In the genomic region with DNA sequence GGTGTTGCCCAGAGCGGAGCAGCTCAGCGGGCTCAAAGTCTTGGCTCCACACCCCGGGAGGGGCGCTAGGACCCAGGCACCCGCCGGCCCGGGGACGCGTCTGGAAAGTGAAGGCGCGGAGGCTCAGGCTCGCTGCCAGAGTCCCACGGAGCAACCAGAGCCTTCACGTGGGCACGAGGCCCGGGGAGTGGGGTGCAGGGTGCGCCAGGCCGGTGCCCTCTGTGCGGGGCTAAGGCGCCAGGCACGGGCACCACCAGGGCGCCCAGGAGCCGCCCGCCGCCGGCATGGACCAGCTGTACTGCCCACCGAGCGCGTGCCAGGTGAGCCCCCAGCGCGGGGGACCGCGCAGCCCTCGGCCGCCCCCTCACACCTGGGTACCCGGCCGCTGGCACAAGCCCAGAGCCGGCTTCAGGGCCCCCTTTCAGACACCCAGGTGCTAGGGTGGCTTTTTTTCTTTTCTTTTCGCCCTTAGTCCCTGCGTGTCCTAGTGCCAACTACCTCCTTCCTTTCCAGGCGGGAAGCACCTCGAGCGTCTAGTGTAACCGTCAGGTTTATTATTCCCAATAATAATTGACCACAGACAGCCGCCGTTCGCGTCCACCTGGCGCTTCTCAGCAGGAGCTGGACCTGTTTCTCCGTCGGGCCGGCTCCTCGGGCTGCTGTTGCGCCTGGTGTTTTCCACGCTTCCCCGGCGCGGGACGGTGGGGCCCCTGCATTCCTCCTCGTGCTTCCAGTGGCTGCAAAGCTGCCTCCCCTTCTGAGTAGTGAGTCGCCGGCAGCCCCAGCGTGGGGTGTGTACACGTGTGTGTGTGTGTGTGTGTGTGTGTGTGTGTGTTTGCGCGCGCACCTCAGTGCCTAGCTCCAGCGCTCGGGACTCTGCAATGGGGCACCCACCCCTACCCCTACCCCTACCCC, we compare ENCODE assay signal across 8 cellular contexts. TPM values are rescaled to one million over a fixed set of nuclear protein-coding genes. Genes with fewer than 3 reads are reported as not detected.
DNase-seq lines count a peak whose midpoint lies in the region; ATAC-seq and TF ChIP-seq lines count a peak whose summit lies in the region.

No MANE protein-coding gene starts in this region.

- no peak for TF ChIP-seq CTCF in astrocyte of the cerebellum (IDR thresholded peaks at IDR 0.05; ENCODE audit: low read depth, low read length, missing control alignments)

- H3K9ac ChIP-seq in subcutaneous abdominal adipose tissue (ENCODE audit: low read length in 5 of 5), result peak overlapping the region in 3 of 5 donors; percentile 56 to 66 (median 60)

- no peaks in the 10 kb centered on the region for H3K9me3 ChIP-seq in subcutaneous abdominal adipose tissue (ENCODE audit: control insufficient read depth in 5 of 5, low read length in 5 of 5)

- ATAC-seq in left colon (peak; percentile 83), HG03521 (IDR thresholded peaks at IDR 0.05; ENCODE audit: unreplicated experiment) (no peak), GM21381 (IDR thresholded peaks at IDR 0.05; ENCODE audit: unreplicated experiment) (no peak), HG03565 (IDR thresholded peaks at IDR 0.05; ENCODE audit: unreplicated experiment) (no peak)

- H3K4me3 ChIP-seq in astrocyte of the cerebellum (ENCODE audit: low read depth, low read length) (peak overlapping the region; percentile 40), subcutaneous abdominal adipose tissue (ENCODE audit: low read depth in 1 of 5, low read length in 5 of 5) (peak overlapping the region; percentile 55 to 69 (median 65))

- no peak overlapping the region for H3K27ac ChIP-seq in subcutaneous abdominal adipose tissue (ENCODE audit: low read depth, low read length)

- H3K36me3 ChIP-seq in subcutaneous abdominal adipose tissue (ENCODE audit: control insufficient read depth in 5 of 5, insufficient read depth in 5 of 5, low read length in 5 of 5), result no peaks in the 10 kb centered on the region

- peaks cover 0 to 21% (median 16%) of the 10 kb centered on the region in 5 donors for H3K4me1 ChIP-seq in subcutaneous abdominal adipose tissue (ENCODE audit: control insufficient read depth in 5 of 5, insufficient read depth in 5 of 5, low read length in 5 of 5)

- in situ Hi-C loops in astrocyte of the cerebellum (cut with HindIII; ENCODE audit: low sequenced_read_pairs), result no loop called here

- peaks cover 0 to 11% (median 3%) of the 10 kb centered on the region in 5 donors for H3K27me3 ChIP-seq in subcutaneous abdominal adipose tissue (ENCODE audit: control insufficient read depth in 5 of 5, insufficient read depth in 4 of 5, low read length in 5 of 5)

- intact Hi-C loops in left colon (cut with DNase I, micrococcal nuclease), result no loop called here

- DNase-seq in NCI-H345 (lab: John Stamatoyannopoulos, UW) (peak; percentile 25), NCI-H345 treated with DMSO at 0.1 percent for 48 hours (lab: John Stamatoyannopoulos, UW; ENCODE audit: unreplicated experiment) (no peak), astrocyte of the cerebellum (ENCODE audit: low read depth) (no peak), left colon (peak; percentile 32 to 40)

RNA-seq across cellular contexts. Expression of a gene that starts 30.1 kb away (rescaled TPM):
- 1 to 10 TPM in 1 of 2 donors, under 1 TPM in 1; 0.89 to 1.4 TPM for total RNA-seq in left colon

Comparison
In these comparisons a context has a peak if more than half of its experiments do, and no peak if none do; other contexts are left out.
1. DNase-seq: peak in NCI-H345 (single experiment) and left colon (2 of 2); none in NCI-H345 treated with DMSO at 0.1 percent for 48 hours (single experiment) and astrocyte of the cerebellum (single experiment).